ENCODE assay signal across 1 cellular context in the genomic region with DNA sequence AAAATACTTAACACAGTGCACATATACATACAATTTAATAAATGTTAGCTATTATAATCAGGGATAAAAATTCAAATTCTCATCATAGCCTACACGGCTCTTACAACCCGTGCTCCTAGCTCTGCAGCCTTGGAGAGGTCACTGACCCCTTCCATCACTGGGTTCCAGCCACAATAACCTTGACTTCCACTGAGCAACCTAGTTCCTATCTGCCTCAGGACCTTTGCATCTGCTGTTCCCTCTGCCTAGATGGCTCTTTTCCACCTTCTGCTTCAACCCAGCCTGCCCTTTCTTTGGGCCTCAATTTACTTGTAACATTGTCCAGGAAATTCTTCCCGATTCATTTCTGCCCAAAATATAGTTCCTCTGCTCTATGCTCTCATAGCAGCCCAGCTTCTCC.
TF ChIP-seq lines count a peak whose summit lies in the region.

No MANE protein-coding gene starts in this region.

TF ChIP-seq in HepG2, 621 proteins besides CTCF, POLR2A, EP300 and RAD21:
- TF ChIP-seq MYC (CRISPR knock-in tag; IDR thresholded peaks at IDR 0.05; ENCODE audit: borderline replicate concordance) (no peak), CBX1 (IDR thresholded peaks at IDR 0.05; ENCODE audit: low read depth) (no peak), PAX8 (CRISPR knock-in tag; IDR thresholded peaks at IDR 0.05; ENCODE audit: borderline replicate concordance) (no peak), ZNF605 (CRISPR knock-in tag; IDR thresholded peaks at IDR 0.05) (no peak)
- TF ChIP-seq, protein P1, sequence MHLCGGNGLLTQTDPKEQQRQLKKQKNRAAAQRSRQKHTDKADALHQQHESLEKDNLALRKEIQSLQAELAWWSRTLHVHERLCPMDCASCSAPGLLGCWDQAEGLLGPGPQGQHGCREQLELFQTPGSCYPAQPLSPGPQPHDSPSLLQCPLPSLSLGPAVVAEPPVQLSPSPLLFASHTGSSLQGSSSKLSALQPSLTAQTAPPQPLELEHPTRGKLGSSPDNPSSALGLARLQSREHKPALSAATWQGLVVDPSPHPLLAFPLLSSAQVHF (CRISPR knock-in tag; IDR thresholded peaks at IDR 0.05): no peak
- TF ChIP-seq, protein P2, sequence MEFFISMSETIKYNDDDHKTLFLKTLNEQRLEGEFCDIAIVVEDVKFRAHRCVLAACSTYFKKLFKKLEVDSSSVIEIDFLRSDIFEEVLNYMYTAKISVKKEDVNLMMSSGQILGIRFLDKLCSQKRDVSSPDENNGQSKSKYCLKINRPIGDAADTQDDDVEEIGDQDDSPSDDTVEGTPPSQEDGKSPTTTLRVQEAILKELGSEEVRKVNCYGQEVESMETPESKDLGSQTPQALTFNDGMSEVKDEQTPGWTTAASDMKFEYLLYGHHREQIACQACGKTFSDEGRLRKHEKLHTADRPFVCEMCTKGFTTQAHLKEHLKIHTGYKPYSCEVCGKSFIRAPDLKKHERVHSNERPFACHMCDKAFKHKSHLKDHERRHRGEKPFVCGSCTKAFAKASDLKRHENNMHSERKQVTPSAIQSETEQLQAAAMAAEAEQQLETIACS (CRISPR knock-in tag; IDR thresholded peaks at IDR 0.05): no peak
- TF ChIP-seq, protein P3, sequence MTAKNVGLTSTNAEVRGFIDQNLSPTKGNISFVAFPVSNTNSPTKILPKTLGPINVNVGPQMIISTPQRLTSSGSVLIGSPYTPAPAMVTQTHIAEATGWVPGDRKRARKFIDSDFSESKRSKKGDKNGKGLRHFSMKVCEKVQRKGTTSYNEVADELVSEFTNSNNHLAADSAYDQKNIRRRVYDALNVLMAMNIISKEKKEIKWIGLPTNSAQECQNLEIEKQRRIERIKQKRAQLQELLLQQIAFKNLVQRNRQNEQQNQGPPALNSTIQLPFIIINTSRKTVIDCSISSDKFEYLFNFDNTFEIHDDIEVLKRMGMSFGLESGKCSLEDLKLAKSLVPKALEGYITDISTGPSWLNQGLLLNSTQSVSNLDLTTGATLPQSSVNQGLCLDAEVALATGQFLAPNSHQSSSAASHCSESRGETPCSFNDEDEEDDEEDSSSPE (CRISPR knock-in tag; IDR thresholded peaks at IDR 0.05): no peak
- TF ChIP-seq, protein P4, sequence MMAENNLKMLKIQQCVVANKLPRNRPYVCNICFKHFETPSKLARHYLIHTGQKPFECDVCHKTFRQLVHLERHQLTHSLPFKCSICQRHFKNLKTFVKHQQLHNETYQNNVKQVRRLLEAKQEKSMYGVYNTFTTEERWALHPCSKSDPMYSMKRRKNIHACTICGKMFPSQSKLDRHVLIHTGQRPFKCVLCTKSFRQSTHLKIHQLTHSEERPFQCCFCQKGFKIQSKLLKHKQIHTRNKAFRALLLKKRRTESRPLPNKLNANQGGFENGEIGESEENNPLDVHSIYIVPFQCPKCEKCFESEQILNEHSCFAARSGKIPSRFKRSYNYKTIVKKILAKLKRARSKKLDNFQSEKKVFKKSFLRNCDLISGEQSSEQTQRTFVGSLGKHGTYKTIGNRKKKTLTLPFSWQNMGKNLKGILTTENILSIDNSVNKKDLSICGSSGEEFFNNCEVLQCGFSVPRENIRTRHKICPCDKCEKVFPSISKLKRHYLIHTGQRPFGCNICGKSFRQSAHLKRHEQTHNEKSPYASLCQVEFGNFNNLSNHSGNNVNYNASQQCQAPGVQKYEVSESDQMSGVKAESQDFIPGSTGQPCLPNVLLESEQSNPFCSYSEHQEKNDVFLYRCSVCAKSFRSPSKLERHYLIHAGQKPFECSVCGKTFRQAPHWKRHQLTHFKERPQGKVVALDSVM (CRISPR knock-in tag; IDR thresholded peaks at IDR 0.05): no peak
